Comparison of ENCODE assay signal across 11 cellular contexts in the genomic region with DNA sequence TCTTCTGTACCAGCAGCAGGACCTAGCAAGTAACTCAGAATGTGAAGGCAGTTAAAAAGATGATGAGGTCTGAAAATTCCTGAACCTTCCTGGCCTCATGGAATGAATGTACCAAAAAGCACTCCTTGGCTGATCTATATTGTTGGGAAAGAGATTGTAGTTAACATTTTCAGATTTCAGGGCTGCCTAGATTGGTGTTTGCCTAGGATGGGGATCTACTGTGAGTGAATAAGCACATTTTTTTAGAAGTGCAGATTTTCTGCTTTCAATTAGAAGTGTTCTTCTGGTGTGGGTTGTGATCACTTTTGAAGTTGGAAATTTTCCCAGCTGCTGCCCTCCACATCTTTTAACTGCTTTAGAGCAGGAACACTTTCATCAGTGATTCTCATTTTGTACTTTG. TPM values are rescaled to one million over a fixed set of nuclear protein-coding genes. Genes with fewer than 3 reads are reported as not detected.
DNase-seq lines count a peak whose midpoint lies in the region; ATAC-seq and TF ChIP-seq lines count a peak whose summit lies in the region.
"Had no signal": no experiment of that assay in that cellular context is flagged by ENCODE, and none has a peak within 500 bp of the region (broad histone marks: within the 10 kb centered on the region; RNA-seq: fewer than 3 reads in every experiment).

No MANE protein-coding gene starts in this region.

- no peak overlapping the region for H3K4me3 Mint-ChIP-seq in activated naive CD8-positive, alpha-beta T cell treated with anti-CD3 and anti-CD28 coated beads for 36 hours
- peak overlapping the region; percentile 21 to 99 (median 64) for H3K4me3 Mint-ChIP-seq in immature natural killer cell
- H3K4me3 Mint-ChIP-seq: neural progenitor cell had no signal

- H3K27me3 Mint-ChIP-seq in activated naive CD8-positive, alpha-beta T cell treated with anti-CD3 and anti-CD28 coated beads for 36 hours: no peaks in the 10 kb centered on the region
- peaks cover 4 to 15% (median 8%) of the 10 kb centered on the region in 3 donors for H3K27me3 Mint-ChIP-seq in immature natural killer cell (ENCODE audit: low read depth in 3 of 3)

- in situ Hi-C loops in transverse colon (cut with MboI; ENCODE audit: low pct_ligation_motif_present in 1 of 4, low pct_unique_long_range_greater_than_20kb in 1 of 4, low sequenced_read_pairs in 3 of 4): no loop called here

- peaks cover 26% of the 10 kb centered on the region for H3K36me3 Mint-ChIP-seq in activated naive CD8-positive, alpha-beta T cell treated with anti-CD3 and anti-CD28 coated beads for 36 hours
- H3K36me3 Mint-ChIP-seq in immature natural killer cell: peaks cover 5 to 26% (median 23%) of the 10 kb centered on the region in 3 donors

- peak overlapping the region; percentile 15 for H3K27ac ChIP-seq in cardiac muscle cell
- peak overlapping the region in 6 of 12 donors; percentile 7 to 56 (median 28) for H3K27ac ChIP-seq in heart left ventricle
- peak overlapping the region; percentile 61 to 99 (median 98) for H3K27ac ChIP-seq in transverse colon
- H3K27ac ChIP-seq: C4-2B, neural progenitor cell, VCaP had no signal

- H3K9me3 ChIP-seq in cardiac muscle cell (ENCODE audit: low read depth): no peaks in the 10 kb centered on the region
- no peaks in the 10 kb centered on the region for H3K9me3 ChIP-seq in heart left ventricle
- H3K9me3 ChIP-seq in transverse colon: no peaks in the 10 kb centered on the region

- no peaks in the 10 kb centered on the region for H3K9me3 Mint-ChIP-seq in activated naive CD8-positive, alpha-beta T cell treated with anti-CD3 and anti-CD28 coated beads for 36 hours
- H3K9me3 Mint-ChIP-seq in immature natural killer cell: no peaks in the 10 kb centered on the region
- H3K9me3 Mint-ChIP-seq: neural progenitor cell had no signal

- TF ChIP-seq CTCF in cardiac muscle cell (IDR thresholded peaks at IDR 0.05; ENCODE audit: low read depth, low read length) (no peak), heart left ventricle (IDR thresholded peaks at IDR 0.05) (no peak), transverse colon (IDR thresholded peaks at IDR 0.05) (no peak)

- H3K4me1 Mint-ChIP-seq in activated naive CD8-positive, alpha-beta T cell treated with anti-CD3 and anti-CD28 coated beads for 36 hours: peaks cover 77% of the 10 kb centered on the region
- H3K4me1 Mint-ChIP-seq in immature natural killer cell: peaks cover 91 to 100% of the 10 kb centered on the region in 2 donors

- DNase-seq in cardiac muscle cell (ENCODE audit: low read depth in 1 of 2, low spot score in 1 of 2): no peak
- DNase-seq in heart left ventricle: no peak
- DNase-seq in activated naive CD8-positive, alpha-beta T cell treated with anti-CD3 and anti-CD28 coated beads for 36 hours: no peak
- no peak for DNase-seq in immature natural killer cell
- no peak for DNase-seq in transverse colon
- DNase-seq in CD1c-positive myeloid dendritic cell (ENCODE audit: extremely low spot score): no peak

- H3K4me3 ChIP-seq in cardiac muscle cell (no peak overlapping the region), heart left ventricle (peak overlapping the region in 1 of 12 donors; percentile 0), transverse colon (no peak overlapping the region)
- H3K4me3 ChIP-seq: neural progenitor cell had no signal

- H3K27me3 ChIP-seq in cardiac muscle cell (no peaks in the 10 kb centered on the region), heart left ventricle (no peaks in the 10 kb centered on the region), transverse colon (no peaks in the 10 kb centered on the region)

- TF ChIP-seq EP300 in transverse colon (IDR thresholded peaks at IDR 0.05; ENCODE audit: low read depth): no peak

- H3K4me1 ChIP-seq in cardiac muscle cell (ENCODE audit: low read depth) (peaks cover 57% of the 10 kb centered on the region), heart left ventricle (peaks cover 0 to 96% (median 81%) of the 10 kb centered on the region in 12 donors), transverse colon (peaks cover 58 to 88% (median 80%) of the 10 kb centered on the region in 4 donors)

- peak overlapping the region; percentile 75 for H3K27ac Mint-ChIP-seq in activated naive CD8-positive, alpha-beta T cell treated with anti-CD3 and anti-CD28 coated beads for 36 hours
- peak overlapping the region; percentile 72 to 97 (median 84) for H3K27ac Mint-ChIP-seq in immature natural killer cell

- H3K36me3 ChIP-seq in cardiac muscle cell (no peaks in the 10 kb centered on the region), heart left ventricle (peaks cover 0 to 19% (median 4%) of the 10 kb centered on the region in 9 donors), transverse colon (peaks cover 0 to 6% (median 0%) of the 10 kb centered on the region in 4 donors)
- H3K36me3 ChIP-seq: neural progenitor cell had no signal

- TF ChIP-seq POLR2A in heart left ventricle (IDR thresholded peaks at IDR 0.05) (no peak), transverse colon (IDR thresholded peaks at IDR 0.05) (no peak)

- intact Hi-C loops in heart left ventricle (cut with DNase I) (loop anchor here in 2 of 10 donors (10.0 kb wide), 1 partner anchor 50 kb away; no protein-coding TSS in a partner anchor), transverse colon (cut with DNase I; ENCODE audit: low total_unique reads) (loop anchor here (5.0 kb wide), 1 partner anchor 1658 kb away; no protein-coding TSS in a partner anchor)

- ATAC-seq in heart left ventricle: no peak
- ATAC-seq in GM21717 (IDR thresholded peaks at IDR 0.05; ENCODE audit: unreplicated experiment): no peak
- no peak for ATAC-seq in HG02885 (IDR thresholded peaks at IDR 0.05; ENCODE audit: poor library complexity, unreplicated experiment)

RNA-seq across cellular contexts. Expression of a gene that starts 6.2 kb away (rescaled TPM):
- 30.1 and 35.6 TPM in 2 replicates for total RNA-seq in cardiac muscle cell
- 33.4 and 48.2 TPM in 2 replicates for polyA plus RNA-seq in cardiac muscle cell
- total RNA-seq in heart left ventricle: 10 to 100 TPM in 8 of 9 donors, 1 to 10 TPM in 1; 6.6 to 19.9 (median 13.7) TPM
- 10 to 100 TPM in 1 of 2 donors, 1 to 10 TPM in 1; 7.2 to 12.4 TPM for polyA plus RNA-seq in heart left ventricle
- total RNA-seq in activated naive CD8-positive, alpha-beta T cell treated with anti-CD3 and anti-CD28 coated beads for 36 hours: 1 to 10 TPM; 8.4 to 10.0 TPM
- 100 to 1,000 TPM in 1 of 3 donors, 10 to 100 TPM in 2; 72.0 to 142 (median 99.0) TPM for polyA plus RNA-seq in immature natural killer cell
- total RNA-seq in transverse colon: 10 to 100 TPM; 22.5 to 43.2 (median 40.7) TPM
